In the genomic region with DNA sequence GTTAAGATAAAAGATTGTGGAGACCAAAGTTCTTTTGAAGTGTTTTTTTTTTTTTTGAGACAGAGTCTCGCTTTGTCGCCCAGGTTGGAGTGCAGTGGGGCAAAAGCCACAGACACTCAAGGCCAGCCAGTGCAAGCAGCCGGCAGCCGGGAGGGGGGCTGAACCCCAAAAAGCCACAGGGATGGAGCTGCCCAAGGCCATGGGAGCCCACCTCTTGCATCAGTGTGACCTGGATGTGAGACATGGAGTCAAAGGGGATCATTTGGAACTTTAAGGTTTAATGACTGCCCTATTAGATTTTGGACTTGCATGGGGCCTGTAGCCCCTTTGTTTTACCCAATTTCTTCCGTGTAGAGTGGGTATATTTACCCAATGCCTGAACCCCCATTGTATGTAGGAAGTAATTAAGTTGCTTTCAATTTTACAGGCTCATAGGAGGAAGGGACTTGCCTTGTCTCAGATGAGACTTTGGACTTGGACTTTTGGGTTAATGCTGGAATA, we compare ENCODE assay signal across 8 cellular contexts. TPM values are rescaled to one million over a fixed set of nuclear protein-coding genes. Genes with fewer than 3 reads are reported as not detected.
A peak's percentile ranks its signal among the peaks of the same experiment; 100 is the strongest.
DNase-seq lines count a peak whose midpoint lies in the region; ATAC-seq and TF ChIP-seq lines count a peak whose summit lies in the region.
"Not testable (repeated sequence)": the region's sequence is repeated elsewhere in the genome, so short reads cannot be mapped to it uniquely, and the experiment has no call there.

No MANE protein-coding gene starts in this region.

- CTCF ChIA-PET in Caco-2 (lab: Charles Lee); activated CD8-positive, alpha-beta T cell treated with anti-CD3 and anti-CD28 coated beads, Interleukin-2, amount 10 ng/mL, durations not matched to agents 7 days and 5 days (lab: Charles Lee): not testable (repeated sequence)

- ATAC-seq in activated CD8-positive, alpha-beta T cell treated with anti-CD3 and anti-CD28 coated beads, Interleukin-2, amount 10 ng/mL, durations not matched to agents 7 days and 5 days; lower lobe of right lung; gastrocnemius medialis: not testable (repeated sequence)

- intact Hi-C loops in Caco-2 (cut with micrococcal nuclease; ENCODE audit: unreplicated experiment); dorsolateral prefrontal cortex (cut with DNase I); lower lobe of right lung (cut with DNase I); gastrocnemius medialis (cut with DNase I; ENCODE audit: low total_unique reads): not testable (repeated sequence)

- H3K27ac Mint-ChIP-seq in Caco-2 (ENCODE audit: unreplicated experiment) (peak overlapping the region; percentile 91), nephron progenitor cell (peak overlapping the region; percentile 96)
- peak overlapping the region; percentile 68 for H3K27ac Mint-ChIP-seq in activated CD8-positive, alpha-beta T cell treated with anti-CD3 and anti-CD28 coated beads, Interleukin-2, amount 10 ng/mL, durations not matched to agents 7 days and 5 days

- not testable (repeated sequence) for H3K4me3 Mint-ChIP-seq in Caco-2 (ENCODE audit: unreplicated experiment); activated CD8-positive, alpha-beta T cell treated with anti-CD3 and anti-CD28 coated beads, Interleukin-2, amount 10 ng/mL, durations not matched to agents 7 days and 5 days; nephron progenitor cell

- not testable (repeated sequence) for BruUV-seq in Caco-2 (replicated peaks; lab: Mats Ljungman, UMichigan)

- POLR2A ChIA-PET in Caco-2 (lab: Charles Lee) = interaction anchor here (0.6 kb wide), 1 partner anchor 104 kb away, joined by 3 read pairs; no protein-coding TSS in a partner anchor
- POLR2A ChIA-PET in activated CD8-positive, alpha-beta T cell treated with anti-CD3 and anti-CD28 coated beads, Interleukin-2, amount 10 ng/mL, durations not matched to agents 7 days and 5 days (lab: Charles Lee) = interaction anchor here (0.7 kb wide), 1 partner anchor 142 kb away, joined by 3 read pairs; no protein-coding TSS in a partner anchor

- H3K27me3 ChIP-seq in Caco-2 (replicated peaks; ENCODE audit: control insufficient read depth, insufficient read depth, low read length); dorsolateral prefrontal cortex; right atrium auricular region; lower lobe of right lung (ENCODE audit: low read depth); gastrocnemius medialis; tibial nerve: not testable (repeated sequence)

- H3K4me1 ChIP-seq in Caco-2 = peaks cover 21% of the 10 kb centered on the region
- H3K4me1 ChIP-seq in right atrium auricular region = peaks cover 0 to 24% of the 10 kb centered on the region in 2 donors
- peaks cover 63% of the 10 kb centered on the region for H3K4me1 ChIP-seq in lower lobe of right lung
- peaks cover 26 to 36% of the 10 kb centered on the region in 2 donors for H3K4me1 ChIP-seq in gastrocnemius medialis
- peaks cover 0 to 53% (median 35%) of the 10 kb centered on the region in 4 donors for H3K4me1 ChIP-seq in tibial nerve

- not testable (repeated sequence) for TF ChIP-seq CTCF in Caco-2 (IDR thresholded peaks at IDR 0.05; ENCODE audit: insufficient read depth in 1 of 2, low read depth in 1 of 2, low read length in 1 of 2, severe bottlenecking in 1 of 2, unreplicated experiment in 1 of 2); dorsolateral prefrontal cortex (IDR thresholded peaks at IDR 0.05 in 54 of 56, conservative IDR thresholded peaks at IDR 0.05 in 2 of 56; ENCODE audit: low read depth in 1 of 56, partially characterized antibody in 56 of 56); right atrium auricular region (IDR thresholded peaks at IDR 0.05); lower lobe of right lung (IDR thresholded peaks at IDR 0.05); nephron progenitor cell (IDR thresholded peaks at IDR 0.05); gastrocnemius medialis (IDR thresholded peaks at IDR 0.05 in 4 of 5, conservative IDR thresholded peaks at IDR 0.05 in 1 of 5); tibial nerve (IDR thresholded peaks at IDR 0.05)

- DNase-seq in Caco-2; activated CD8-positive, alpha-beta T cell treated with anti-CD3 and anti-CD28 coated beads, Interleukin-2, amount 10 ng/mL, durations not matched to agents 7 days and 5 days; dorsolateral prefrontal cortex; right atrium auricular region (ENCODE audit: low spot score); lower lobe of right lung; nephron progenitor cell; gastrocnemius medialis; tibial nerve (ENCODE audit: low spot score in 2 of 2): not testable (repeated sequence)

- H3K4me1 Mint-ChIP-seq in Caco-2 (ENCODE audit: low read depth, unreplicated experiment) (peaks cover 27% of the 10 kb centered on the region), nephron progenitor cell (peaks cover 50% of the 10 kb centered on the region)
- H3K4me1 Mint-ChIP-seq in activated CD8-positive, alpha-beta T cell treated with anti-CD3 and anti-CD28 coated beads, Interleukin-2, amount 10 ng/mL, durations not matched to agents 7 days and 5 days (ENCODE audit: low read depth) = peaks cover 47% of the 10 kb centered on the region

- WGBS in tibial nerve, 2 donors = 81 to 88% methylated on average over 5 of the region's 5 CpGs

- not testable (repeated sequence) for H3K9me3 Mint-ChIP-seq in Caco-2 (ENCODE audit: unreplicated experiment); activated CD8-positive, alpha-beta T cell treated with anti-CD3 and anti-CD28 coated beads, Interleukin-2, amount 10 ng/mL, durations not matched to agents 7 days and 5 days (ENCODE audit: insufficient read depth); nephron progenitor cell

- not testable (repeated sequence) for H3K36me3 ChIP-seq in Caco-2 (ENCODE audit: control insufficient read depth, insufficient read depth, low read length); right atrium auricular region; lower lobe of right lung; gastrocnemius medialis; tibial nerve

- not testable (repeated sequence) for H3K4me3 ChIP-seq in Caco-2 (ENCODE audit: low read depth, low read length); dorsolateral prefrontal cortex; right atrium auricular region; lower lobe of right lung; gastrocnemius medialis; tibial nerve

- H3K27ac ChIP-seq in dorsolateral prefrontal cortex (peak overlapping the region in 56 of 59 donors; percentile 4 to 95 (median 84)), right atrium auricular region (peak overlapping the region; percentile 70 to 72), lower lobe of right lung (peak overlapping the region; percentile 73), gastrocnemius medialis (peak overlapping the region; percentile 53 to 92 (median 80)), tibial nerve (peak overlapping the region; percentile 6 to 94 (median 74))

- not testable (repeated sequence) for H3K9me3 ChIP-seq in Caco-2, right atrium auricular region, lower lobe of right lung, gastrocnemius medialis, tibial nerve

- H3K27me3 Mint-ChIP-seq in Caco-2 (ENCODE audit: insufficient read depth, unreplicated experiment); activated CD8-positive, alpha-beta T cell treated with anti-CD3 and anti-CD28 coated beads, Interleukin-2, amount 10 ng/mL, durations not matched to agents 7 days and 5 days (ENCODE audit: low read depth): not testable (repeated sequence)
- H3K27me3 Mint-ChIP-seq in nephron progenitor cell (ENCODE audit: low read depth, poor library complexity) = peaks cover 11% of the 10 kb centered on the region

- in situ Hi-C loops in gastrocnemius medialis (cut with MboI; ENCODE audit: low sequenced_read_pairs in 4 of 4) = not testable (repeated sequence)

- TF ChIP-seq EP300 in tibial nerve (IDR thresholded peaks at IDR 0.05) = not testable (repeated sequence)

- not testable (repeated sequence) for TF ChIP-seq POLR2A in gastrocnemius medialis (IDR thresholded peaks at IDR 0.05); tibial nerve (IDR thresholded peaks at IDR 0.05)

- H3K36me3 Mint-ChIP-seq in Caco-2 (ENCODE audit: insufficient read depth, unreplicated experiment); activated CD8-positive, alpha-beta T cell treated with anti-CD3 and anti-CD28 coated beads, Interleukin-2, amount 10 ng/mL, durations not matched to agents 7 days and 5 days (ENCODE audit: low read depth); nephron progenitor cell (ENCODE audit: low read depth): not testable (repeated sequence)

RNA-seq across cellular contexts. Expression of a gene that starts 29.4 kb away (rescaled TPM):
- total RNA-seq in Caco-2 (2022) (92.0 and 96.1 TPM in 2 replicates), dorsolateral prefrontal cortex (100 to 1,000 TPM in 117 of 120 experiments, 10 to 100 TPM in 3; 93.3 to 297 (median 156) TPM), right atrium auricular region (10 to 100 TPM; 48.2 to 54.0 TPM), lower lobe of right lung (146 TPM), gastrocnemius medialis (10 to 100 TPM; 55.0 to 94.1 (median 73.7) TPM), tibial nerve (100 to 1,000 TPM in 2 of 4 donors, 10 to 100 TPM in 2; 51.1 to 113 (median 81.7) TPM)
- total RNA-seq in activated CD8-positive, alpha-beta T cell treated with anti-CD3 and anti-CD28 coated beads, Interleukin-2, amount 10 ng/mL, durations not matched to agents 7 days and 5 days = 10 to 100 TPM; 86.5 to 88.8 TPM
